11 cellular contexts compared by ENCODE assay signal in the genomic region with DNA sequence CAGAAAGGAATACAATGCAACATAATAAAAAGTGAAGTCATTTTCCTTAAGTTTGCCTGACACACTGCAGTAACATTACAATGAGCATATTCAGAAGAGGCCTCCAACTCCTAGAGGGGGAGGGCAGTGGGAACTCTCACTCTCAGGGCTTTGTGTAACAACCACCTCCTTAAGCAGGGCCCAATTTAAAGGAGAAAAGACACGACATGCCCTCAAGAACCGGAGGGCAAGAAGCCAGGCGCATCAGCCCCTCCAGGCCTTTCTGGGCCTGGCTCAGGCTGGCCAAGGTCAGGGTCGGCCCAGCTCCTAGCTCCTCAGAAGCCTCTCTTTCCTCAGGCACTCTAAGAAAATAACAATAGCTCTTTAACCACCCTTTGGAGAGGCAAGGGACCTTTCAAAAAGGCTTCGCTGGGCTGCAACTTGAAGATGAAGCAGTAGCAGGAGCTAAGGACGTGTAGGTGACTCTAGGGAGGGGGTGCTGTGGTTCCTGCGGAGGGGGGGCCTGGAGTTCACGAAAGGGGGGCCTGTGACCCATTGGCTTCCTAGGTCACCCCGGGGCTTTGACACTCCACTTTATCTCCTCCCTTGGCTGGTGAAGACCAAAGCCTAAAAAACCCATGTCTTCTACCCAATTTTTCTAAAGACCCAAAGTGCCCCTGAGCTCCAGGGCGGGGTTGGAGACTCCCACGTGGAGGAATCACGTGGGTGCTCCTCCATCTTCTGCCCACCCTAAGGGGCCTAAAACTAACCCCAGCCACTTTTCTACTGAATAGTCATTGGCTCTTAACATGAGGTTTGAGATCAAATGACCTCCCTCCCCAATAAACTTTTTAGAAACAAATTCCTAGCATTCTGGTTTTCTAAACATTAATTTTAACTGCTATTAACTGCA. TPM values are rescaled to one million over a fixed set of nuclear protein-coding genes. Genes with fewer than 3 reads are reported as not detected.
DNase-seq lines count a peak whose midpoint lies in the region; ATAC-seq and TF ChIP-seq lines count a peak whose summit lies in the region.
"Had no signal": no experiment of that assay in that cellular context is flagged by ENCODE, and none has a peak within 500 bp of the region (broad histone marks: within the 10 kb centered on the region; RNA-seq: fewer than 3 reads in every experiment).

No MANE protein-coding gene starts in this region.

- no peak overlapping the region for H2BK120ac ChIP-seq in mesendoderm (ENCODE audit: low read depth, low read length)

- no peak overlapping the region for H3K27ac ChIP-seq in CD4-positive, CD25-positive, alpha-beta regulatory T cell (ENCODE audit: insufficient read depth, low read length, poor library complexity, severe bottlenecking)
- peak overlapping the region in 4 of 5 donors; percentile 37 to 94 (median 45) for H3K27ac ChIP-seq in adrenal gland
- peak overlapping the region; percentile 20 for H3K27ac ChIP-seq in mesendoderm (ENCODE audit: low read depth, low read length)

- H4K8ac ChIP-seq in mesendoderm (ENCODE audit: low read depth, low read length), result no peak overlapping the region

- 55 to 59% (median 57%) methylated on average over 6 to 12 of the region's 12 CpGs for WGBS in adrenal gland, 4 donors
- no CpG with 5 or more reads among the region's 12 CpGs for WGBS in mesendoderm (ENCODE audit: extremely low coverage, insufficient coverage, low lambda C conversion rate)

- H3K23ac ChIP-seq in mesendoderm (ENCODE audit: low read length), result no peak overlapping the region

- H4K5ac ChIP-seq in mesendoderm (ENCODE audit: low read length), result no peak overlapping the region

- H3K36me3 ChIP-seq in CD4-positive, CD25-positive, alpha-beta regulatory T cell (ENCODE audit: control insufficient read depth, insufficient read depth, low read length), result peaks cover 7% of the 10 kb centered on the region
- H3K36me3 ChIP-seq in adrenal gland (replicated peaks in 1 of 2) (peaks cover 0 to 10% of the 10 kb centered on the region in 2 donors), mesendoderm (ENCODE audit: control insufficient read depth, insufficient read depth, low read length) (peaks cover 3% of the 10 kb centered on the region)

- H3K4me3 Mint-ChIP-seq in CD4-positive, CD25-positive, alpha-beta regulatory T cell, result peak overlapping the region in 1 of 4 donors; percentile 14
- H3K4me3 Mint-ChIP-seq in HFFc6, result no peak overlapping the region

- no peaks in the 10 kb centered on the region for H3K9me3 ChIP-seq in CD4-positive, CD25-positive, alpha-beta regulatory T cell (ENCODE audit: control insufficient read depth in 2 of 2, low read length in 2 of 2)
- no peaks in the 10 kb centered on the region for H3K9me3 ChIP-seq in adrenal gland (replicated peaks in 1 of 3)
- H3K9me3 ChIP-seq: sigmoid colon had no signal

- H3K4me3 ChIP-seq in CD4-positive, CD25-positive, alpha-beta regulatory T cell (ENCODE audit: low read depth, low read length), result no peak overlapping the region
- H3K4me3 ChIP-seq in adrenal gland (no peak overlapping the region), mesendoderm (ENCODE audit: low read length) (no peak overlapping the region)
- H3K4me3 ChIP-seq: sigmoid colon had no signal

- peaks cover 14% of the 10 kb centered on the region for H3K36me3 Mint-ChIP-seq in CD4-positive, CD25-positive, alpha-beta regulatory T cell
- H3K36me3 Mint-ChIP-seq in HFFc6 (ENCODE audit: low read depth), result peaks cover 18% of the 10 kb centered on the region

- H3K27ac Mint-ChIP-seq in CD4-positive, CD25-positive, alpha-beta regulatory T cell, result peak overlapping the region in 2 of 3 donors; percentile 44 to 86
- peak overlapping the region; percentile 48 for H3K27ac Mint-ChIP-seq in HFFc6

- no peaks in the 10 kb centered on the region for H3K27me3 Mint-ChIP-seq in CD4-positive, CD25-positive, alpha-beta regulatory T cell
- H3K27me3 Mint-ChIP-seq in HFFc6 (ENCODE audit: insufficient read depth), result no peaks in the 10 kb centered on the region

- DNase-seq in CD4-positive, CD25-positive, alpha-beta regulatory T cell, result no peak
- DNase-seq in HFFc6, result peak; percentile 7
- DNase-seq in adrenal gland, result peak in 1 of 7 donors; percentile 50
- peak; percentile 62 for DNase-seq in mesendoderm
- no peak for DNase-seq in HCEC 1CT
- no peak for DNase-seq in Ammon's horn (ENCODE audit: low spot score)
- no peak for DNase-seq in COR-L47 (lab: John Stamatoyannopoulos, UW)
- DNase-seq: activated CD4-positive, alpha-beta T cell treated with anti-CD3 and anti-CD28 coated beads, Interleukin-2, amount 50 U/mL, for 1 hour; left colon; sigmoid colon had no signal

- no peaks in the 10 kb centered on the region for H3K27me3 ChIP-seq in CD4-positive, CD25-positive, alpha-beta regulatory T cell (ENCODE audit: control insufficient read depth, insufficient read depth, low read length)
- no peaks in the 10 kb centered on the region for H3K27me3 ChIP-seq in adrenal gland
- H3K27me3 ChIP-seq in mesendoderm (ENCODE audit: insufficient read depth, low read length, poor library complexity), result no peaks in the 10 kb centered on the region
- H3K27me3 ChIP-seq: sigmoid colon had no signal

- ATAC-seq in CD4-positive, CD25-positive, alpha-beta regulatory T cell (ENCODE audit: low read depth in 2 of 2), result no peak
- no peak for ATAC-seq in HG03280 (IDR thresholded peaks at IDR 0.05; ENCODE audit: unreplicated experiment)
- ATAC-seq: left colon had no signal

- peaks cover 24% of the 10 kb centered on the region for H3K79me2 ChIP-seq in mesendoderm (ENCODE audit: control insufficient read depth, insufficient read depth, low read length)

- TF ChIP-seq CTCF in HFFc6 (IDR thresholded peaks at IDR 0.05) (no peak), adrenal gland (IDR thresholded peaks at IDR 0.05) (no peak)

- H3K4me2 ChIP-seq in mesendoderm (ENCODE audit: low read length), result no peak overlapping the region

- peaks cover 54 to 98% (median 63%) of the 10 kb centered on the region in 4 donors for H3K4me1 Mint-ChIP-seq in CD4-positive, CD25-positive, alpha-beta regulatory T cell
- peaks cover 83% of the 10 kb centered on the region for H3K4me1 Mint-ChIP-seq in HFFc6 (ENCODE audit: low read depth)

- intact Hi-C loops in adrenal gland (cut with DNase I), result loop anchor here (10.0 kb wide), 2 partner anchors 46 to 124 kb away; no protein-coding TSS in a partner anchor

- H2AK5ac ChIP-seq in mesendoderm (ENCODE audit: low read length), result no peak overlapping the region

- no peak overlapping the region for H3K9ac ChIP-seq in mesendoderm (ENCODE audit: low read length)

- peak overlapping the region; percentile 58 for H3K56ac ChIP-seq in mesendoderm (ENCODE audit: low read length)

- peak overlapping the region; percentile 52 for H3K18ac ChIP-seq in mesendoderm (ENCODE audit: low read length)

- H3K4me1 ChIP-seq in CD4-positive, CD25-positive, alpha-beta regulatory T cell (ENCODE audit: control insufficient read depth, insufficient read depth, low read length, poor library complexity, severe bottlenecking), result peaks cover 48% of the 10 kb centered on the region
- H3K4me1 ChIP-seq in adrenal gland (replicated peaks in 1 of 2), result peaks cover 29 to 70% of the 10 kb centered on the region in 2 donors
- H3K4me1 ChIP-seq in mesendoderm (ENCODE audit: control insufficient read depth, low read depth, low read length), result peaks cover 21% of the 10 kb centered on the region

- peaks cover 28% of the 10 kb centered on the region for H3K79me1 ChIP-seq in mesendoderm (ENCODE audit: low read length)

- H2BK15ac ChIP-seq in mesendoderm (replicated peaks; ENCODE audit: low read depth), result no peak overlapping the region

- peak overlapping the region; percentile 54 for H2BK5ac ChIP-seq in mesendoderm (ENCODE audit: low read length)

- H3K4ac ChIP-seq in mesendoderm (ENCODE audit: low read depth, low read length), result no peak overlapping the region

- no peak for TF ChIP-seq POLR2A in adrenal gland (IDR thresholded peaks at IDR 0.05)

- H3K9me3 Mint-ChIP-seq in CD4-positive, CD25-positive, alpha-beta regulatory T cell, result no peaks in the 10 kb centered on the region
- H3K9me3 Mint-ChIP-seq in HFFc6, result no peaks in the 10 kb centered on the region

RNA-seq across cellular contexts. Expression of a gene that starts 13.3 kb away (rescaled TPM):
- 33.5 TPM for total RNA-seq in CD4-positive, CD25-positive, alpha-beta regulatory T cell
- polyA plus RNA-seq in CD4-positive, CD25-positive, alpha-beta regulatory T cell, result 1 to 10 TPM; 4.2 to 7.5 (median 5.7) TPM
- total RNA-seq in HFFc6 (2021; fragmentation: NEBNext Ultra II Directional; extraction: Animal tissue kit (Norgen Biotek cat#: 25700)), result 10 to 100 TPM; 22.2 to 33.9 (median 29.1) TPM
- 10 to 100 TPM in 6 of 8 donors, 1 to 10 TPM in 2; 6.5 to 15.8 (median 13.0) TPM for total RNA-seq in adrenal gland
- polyA plus RNA-seq in adrenal gland, result 10 to 100 TPM in 1 of 3 donors, 1 to 10 TPM in 2; 5.1 to 18.3 (median 9.5) TPM
- 9.4 TPM for polyA plus RNA-seq in mesendoderm (2013, experiment 1 of 2)
- 9.0 TPM for polyA plus RNA-seq in mesendoderm (2013, experiment 2 of 2)

Comparison
In these comparisons a context has a peak if more than half of its experiments do, and no peak if none do; other contexts are left out.
1. DNase-seq: peak in HFFc6 (single experiment) and mesendoderm (single experiment); none in CD4-positive, CD25-positive, alpha-beta regulatory T cell (0 of 3), HCEC 1CT (single experiment), Ammon's horn (single experiment) and COR-L47 (single experiment).